8 cellular contexts compared by ENCODE assay signal in the genomic region with DNA sequence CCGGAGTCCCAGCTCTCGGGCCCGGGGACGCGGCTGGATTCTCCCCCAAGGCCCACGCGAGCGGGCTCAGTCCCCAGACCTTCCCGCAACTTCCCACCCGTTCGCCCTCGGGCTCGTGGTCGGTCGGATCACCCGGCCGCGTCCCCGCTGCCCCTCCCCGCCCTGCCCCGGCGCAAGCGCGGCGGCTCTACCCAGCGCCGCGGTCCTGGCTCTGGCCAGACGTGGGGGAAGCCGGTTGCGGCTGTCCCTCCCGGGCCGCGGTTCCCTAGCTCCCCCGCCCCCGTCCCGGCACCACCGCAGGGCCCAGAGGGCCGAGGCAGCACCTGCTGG. TPM values are rescaled to one million over a fixed set of nuclear protein-coding genes. Genes with fewer than 3 reads are reported as not detected.
A peak's percentile ranks its signal among the peaks of the same experiment; 100 is the strongest.
DNase-seq lines count a peak whose midpoint lies in the region; ATAC-seq and TF ChIP-seq lines count a peak whose summit lies in the region.

No MANE protein-coding gene starts in this region.

- TF ChIP-seq POLR2A in GM18951 (IDR thresholded peaks at IDR 0.05; ENCODE audit: extremely low read depth, insufficient read depth, insufficient read length), result peak; percentile 3

- H3K36me3 ChIP-seq in BE2C, result no peaks in the 10 kb centered on the region
- H3K36me3 ChIP-seq in ascending aorta, result no peaks in the 10 kb centered on the region

- H3K27me3 ChIP-seq in BE2C (no peaks in the 10 kb centered on the region), ascending aorta (no peaks in the 10 kb centered on the region), layer of hippocampus (ENCODE audit: control insufficient read depth, insufficient read depth, low read length) (no peaks in the 10 kb centered on the region)

- in situ Hi-C loops in GM18951 (cut with MboI; ENCODE audit: low sequenced_read_pairs, unreplicated experiment), result no loop called here

- TF ChIP-seq CTCF in BE2C (IDR thresholded peaks at IDR 0.05; ENCODE audit: low read depth, low read length), result no peak
- TF ChIP-seq CTCF in ascending aorta (IDR thresholded peaks at IDR 0.05), result no peak

- H3K27ac ChIP-seq in ascending aorta (peak overlapping the region; percentile 99 to 100), layer of hippocampus (ENCODE audit: low read depth, low read length) (peak overlapping the region; percentile 95), substantia nigra (ENCODE audit: low read depth, low read length, poor library complexity, severe bottlenecking) (peak overlapping the region; percentile 99)

- H3K4me3 ChIP-seq in BE2C (ENCODE audit: low read depth, low read length) (peak overlapping the region; percentile 83), ascending aorta (peak overlapping the region; percentile 76 to 97)

- H3K4me1 ChIP-seq in BE2C (peaks cover 4% of the 10 kb centered on the region; the same call in 1 of the 2 replicates), ascending aorta (peaks cover 5 to 25% of the 10 kb centered on the region in 2 donors)

- peak; percentile 9 for ATAC-seq in HG03558 (IDR thresholded peaks at IDR 0.05; ENCODE audit: extremely low read depth, unreplicated experiment)

- H3K9me3 ChIP-seq in BE2C (no peaks in the 10 kb centered on the region), ascending aorta (no peaks in the 10 kb centered on the region)

- intact Hi-C loops in ascending aorta (cut with DNase I), result loop anchor here (1.0 to 5.0 kb wide), 4 partner anchors 11 to 68 kb away; no protein-coding TSS in a partner anchor

- DNase-seq in BE2C (peak; percentile 36), ascending aorta (ENCODE audit: low spot score in 2 of 2) (peak in 1 of 2 donors; percentile 69), substantia nigra (lab: John Stamatoyannopoulos, UW) (peak in 14 of 49 donors; percentile 28 to 80 (median 63)), SW 1271 (lab: John Stamatoyannopoulos, UW) (no peak)
- no peak for DNase-seq in stimulated activated CD4-positive, alpha-beta T cell treated with anti-CD3 and anti-CD28 coated beads, Interleukin-2, amount 100 ng/mL, for 48 hours

RNA-seq across cellular contexts. Expression of gene NFE2L2, which starts 0.4 kb away (rescaled TPM):
- polyA plus RNA-seq in BE2C (2012; ENCODE audit: insufficient read depth, insufficient read length, low read depth), result 26.0 TPM
- 99.3 TPM for total RNA-seq in ascending aorta

RNA-seq across cellular contexts. Expression of gene HNRNPA3, which starts 51.6 kb away (rescaled TPM):
- polyA plus RNA-seq in BE2C (2012; ENCODE audit: insufficient read depth, insufficient read length, low read depth), result 79.6 TPM
- 32.9 TPM for total RNA-seq in ascending aorta
